18 cellular contexts compared by ENCODE assay signal in genomic region chr2:96326990-96327820, GRCh38. TPM values are rescaled to one million over a fixed set of nuclear protein-coding genes. Genes with fewer than 3 reads are reported as not detected.
DNase-seq lines count a peak whose midpoint lies in the region; ATAC-seq and TF ChIP-seq lines count a peak whose summit lies in the region.
"Had no signal": no experiment of that assay in that cellular context is flagged by ENCODE, and none has a peak within 500 bp of the region (broad histone marks: within the 10 kb centered on the region; RNA-seq: fewer than 3 reads in every experiment).

No MANE protein-coding gene starts in this region.

- no peak overlapping the region for H2BK5ac ChIP-seq in neuronal stem cell (ENCODE audit: low read length)

- H3K36me3 ChIP-seq in DND-41 (ENCODE audit: insufficient read depth, low read length) = peaks cover 37% of the 10 kb centered on the region
- peaks cover 0 to 4% of the 10 kb centered on the region in 2 donors for H3K36me3 ChIP-seq in neuronal stem cell (replicated peaks in 1 of 2; ENCODE audit: control insufficient read depth in 2 of 2, insufficient read depth in 2 of 2, low read length in 2 of 2)
- H3K36me3 ChIP-seq: sigmoid colon, thyroid gland had no signal

- no peak overlapping the region for H3K27ac Mint-ChIP-seq in activated naive CD8-positive, alpha-beta T cell treated with anti-CD3 and anti-CD28 coated beads, Interleukin-2, amount 50 U/mL, for 24 hours

- DNase-seq in activated T-cell treated with anti-CD3 and anti-CD28 coated beads, Interleukin-2, amount 50 U/mL, for 4 hours = no peak
- DNase-seq in activated T-cell treated with anti-CD3 and anti-CD28 coated beads for 4 hours = no peak
- DNase-seq in DND-41 = no peak
- no peak for DNase-seq in activated naive CD8-positive, alpha-beta T cell treated with anti-CD3 and anti-CD28 coated beads, Interleukin-2, amount 50 U/mL, for 24 hours
- DNase-seq in neuronal stem cell (ENCODE audit: low spot score) = no peak
- DNase-seq in glomerular visceral epithelial cell (ENCODE audit: extremely low spot score) = no peak
- no peak for DNase-seq in G401 (ENCODE audit: low spot score)
- DNase-seq: CD8-positive, alpha-beta T cell; effector memory CD4-positive, alpha-beta T cell; kidney glomerular epithelial cell; mammary epithelial cell; NCI-H526 treated with DMSO at 0.1 percent for 48 hours; thyroid gland had no signal

- TF ChIP-seq CTCF in DND-41 (IDR thresholded peaks at IDR 0.05; ENCODE audit: borderline replicate concordance, extremely low read depth, low read length, poor library complexity, severe bottlenecking) = no peak

- no peak overlapping the region for H3K27ac ChIP-seq in DND-41 (ENCODE audit: low read length)
- H3K27ac ChIP-seq in neuronal stem cell (replicated peaks; ENCODE audit: low read length) = no peak overlapping the region
- H3K27ac ChIP-seq: RWPE1, sigmoid colon, thyroid gland had no signal

- no CpG with 5 or more reads among the region's 21 CpGs for WGBS in neuronal stem cell (ENCODE audit: extremely low coverage in 2 of 2, insufficient read length in 2 of 2, insufficient replicate concordance in 1 of 2), 2 donors

- no peak for ATAC-seq in activated T-cell treated with anti-CD3 and anti-CD28 coated beads, Interleukin-2, amount 50 U/mL, for 4 hours
- no peak for ATAC-seq in DND-41 (ENCODE audit: insufficient read depth, low read depth)
- ATAC-seq in activated naive CD8-positive, alpha-beta T cell treated with anti-CD3 and anti-CD28 coated beads, Interleukin-2, amount 50 U/mL, for 24 hours = no peak
- ATAC-seq in GM21423 (IDR thresholded peaks at IDR 0.05; ENCODE audit: unreplicated experiment) = no peak
- ATAC-seq: CD8-positive, alpha-beta T cell; esophagus mucosa; K562 had no signal

- H3K18ac ChIP-seq in neuronal stem cell (ENCODE audit: low read length) = no peak overlapping the region

- H3K4me3 ChIP-seq in DND-41 (ENCODE audit: low read depth in 1 of 2, low read length in 2 of 2) = no peak overlapping the region
- no peak overlapping the region for H3K4me3 ChIP-seq in neuronal stem cell (ENCODE audit: low read length in 2 of 2)
- H3K4me3 ChIP-seq: K562, sigmoid colon, thyroid gland had no signal

- H4K20me1 ChIP-seq in DND-41 (ENCODE audit: insufficient read depth, low read length) = peaks cover 13% of the 10 kb centered on the region; the same call in 1 of the 2 replicates

- H3K9me3 ChIP-seq in DND-41 (ENCODE audit: insufficient read depth, low read length, severe bottlenecking) = no peaks in the 10 kb centered on the region
- H3K9me3 ChIP-seq in neuronal stem cell (replicated peaks in 1 of 2; ENCODE audit: control insufficient read depth in 2 of 2, insufficient read depth in 1 of 2, low read depth in 1 of 2, low read length in 2 of 2) = no peaks in the 10 kb centered on the region
- H3K9me3 ChIP-seq: sigmoid colon, thyroid gland had no signal

- H3K79me2 ChIP-seq in DND-41 (ENCODE audit: insufficient read depth, low read length) = peaks cover 36% of the 10 kb centered on the region

- H3K14ac ChIP-seq in neuronal stem cell (ENCODE audit: low read length) = no peak overlapping the region

- H3K4me3 Mint-ChIP-seq in activated T-cell treated with anti-CD3 and anti-CD28 coated beads, Interleukin-2, amount 50 U/mL, for 4 hours = peak overlapping the region; percentile 95
- H3K4me3 Mint-ChIP-seq in activated naive CD8-positive, alpha-beta T cell treated with anti-CD3 and anti-CD28 coated beads, Interleukin-2, amount 50 U/mL, for 24 hours = peak overlapping the region; percentile 98
- H3K4me3 Mint-ChIP-seq: CD8-positive, alpha-beta T cell had no signal

- H4K91ac ChIP-seq in neuronal stem cell (ENCODE audit: low read depth, low read length, poor library complexity) = no peak overlapping the region

- no peak overlapping the region for H3K23ac ChIP-seq in neuronal stem cell (ENCODE audit: low read depth, low read length, poor library complexity)

- no peaks in the 10 kb centered on the region for H3K27me3 Mint-ChIP-seq in activated T-cell treated with anti-CD3 and anti-CD28 coated beads, Interleukin-2, amount 50 U/mL, for 4 hours (ENCODE audit: low read depth)
- no peaks in the 10 kb centered on the region for H3K27me3 Mint-ChIP-seq in activated naive CD8-positive, alpha-beta T cell treated with anti-CD3 and anti-CD28 coated beads, Interleukin-2, amount 50 U/mL, for 24 hours

- 0 out of 2 replicates have a peak overlapping the region, but pooled peaks have one; percentile 69 for H3K9ac ChIP-seq in DND-41 (ENCODE audit: low read depth, low read length)
- no peak overlapping the region for H3K9ac ChIP-seq in neuronal stem cell (ENCODE audit: low read depth, low read length, poor library complexity)

- H3K4me1 Mint-ChIP-seq in activated T-cell treated with anti-CD3 and anti-CD28 coated beads, Interleukin-2, amount 50 U/mL, for 4 hours (ENCODE audit: low read depth) = peaks cover 35% of the 10 kb centered on the region
- H3K4me1 Mint-ChIP-seq in activated naive CD8-positive, alpha-beta T cell treated with anti-CD3 and anti-CD28 coated beads, Interleukin-2, amount 50 U/mL, for 24 hours = peaks cover 54% of the 10 kb centered on the region

- H3K4me1 ChIP-seq in DND-41 (ENCODE audit: insufficient read depth, low read length) (peaks cover 49% of the 10 kb centered on the region), neuronal stem cell (ENCODE audit: control insufficient read depth in 2 of 2, insufficient read depth in 1 of 2, low read depth in 1 of 2, low read length in 2 of 2) (peaks cover 2 to 7% of the 10 kb centered on the region in 2 donors)

- H2AFZ ChIP-seq in DND-41 (ENCODE audit: low read depth, low read length) = no peak overlapping the region
- H2AFZ ChIP-seq in neuronal stem cell (ENCODE audit: low read length) = no peak overlapping the region

- in situ Hi-C loops in G401 (cut with HindIII; ENCODE audit: low sequenced_read_pairs) = no loop called here

- no peaks in the 10 kb centered on the region for H3K9me3 Mint-ChIP-seq in activated T-cell treated with anti-CD3 and anti-CD28 coated beads, Interleukin-2, amount 50 U/mL, for 4 hours
- H3K9me3 Mint-ChIP-seq in activated naive CD8-positive, alpha-beta T cell treated with anti-CD3 and anti-CD28 coated beads, Interleukin-2, amount 50 U/mL, for 24 hours = no peaks in the 10 kb centered on the region
- H3K9me3 Mint-ChIP-seq: CD8-positive, alpha-beta T cell had no signal

- H3K4me2 ChIP-seq in DND-41 (ENCODE audit: insufficient read depth, low read length) (peak overlapping the region; percentile 85), neuronal stem cell (ENCODE audit: insufficient read depth, low read length, poor library complexity, severe bottlenecking) (no peak overlapping the region)

- no peak overlapping the region for H3K4ac ChIP-seq in neuronal stem cell (ENCODE audit: low read length)

- H2AK5ac ChIP-seq in neuronal stem cell (ENCODE audit: low read depth, low read length) = peak overlapping the region; percentile 29

- H2BK12ac ChIP-seq in neuronal stem cell (ENCODE audit: low read length) = no peak overlapping the region

- peaks cover 1% of the 10 kb centered on the region for H3K79me1 ChIP-seq in neuronal stem cell (ENCODE audit: low read depth, low read length)

- H2BK120ac ChIP-seq in neuronal stem cell (ENCODE audit: low read depth, low read length) = no peak overlapping the region

- H3K36me3 Mint-ChIP-seq in activated T-cell treated with anti-CD3 and anti-CD28 coated beads, Interleukin-2, amount 50 U/mL, for 4 hours (ENCODE audit: insufficient read depth) = peaks cover 21% of the 10 kb centered on the region
- H3K36me3 Mint-ChIP-seq in activated naive CD8-positive, alpha-beta T cell treated with anti-CD3 and anti-CD28 coated beads, Interleukin-2, amount 50 U/mL, for 24 hours (ENCODE audit: low read depth) = peaks cover 41% of the 10 kb centered on the region

- H3K27me3 ChIP-seq in DND-41 (ENCODE audit: insufficient read depth, low read length, poor library complexity) (peaks cover 6% of the 10 kb centered on the region), neuronal stem cell (ENCODE audit: control insufficient read depth in 3 of 3, insufficient read depth in 3 of 3, low read depth in 1 of 3, low read length in 3 of 3) (peaks cover 0 to 19% (median 10%) of the 10 kb centered on the region in 3 experiments)
- H3K27me3 ChIP-seq: thyroid gland had no signal

- H4K8ac ChIP-seq in neuronal stem cell (ENCODE audit: low read depth, low read length) = no peak overlapping the region

- no peak overlapping the region for H2BK15ac ChIP-seq in neuronal stem cell (ENCODE audit: low read length)

RNA-seq across cellular contexts. Expression of gene ITPRIPL1, which starts 2.1 kb away (rescaled TPM):
- 10 to 100 TPM; 30.2 to 39.5 (median 31.6) TPM for total RNA-seq in activated T-cell treated with anti-CD3 and anti-CD28 coated beads, Interleukin-2, amount 50 U/mL, for 4 hours
- 4.8 TPM for polyA plus RNA-seq in neuronal stem cell (2013, experiment 1 of 2)
- polyA plus RNA-seq in neuronal stem cell (2013, experiment 2 of 2) = 4.3 TPM
- total RNA-seq in G401 (2014; rRNA removed; shearing (Covaris generic)) = 26.8 and 32.3 TPM in 2 replicates

RNA-seq across cellular contexts. Expression of gene NCAPH, which starts 8.4 kb away (rescaled TPM):
- total RNA-seq in activated T-cell treated with anti-CD3 and anti-CD28 coated beads, Interleukin-2, amount 50 U/mL, for 4 hours = 10 to 100 TPM; 15.5 to 22.9 (median 16.4) TPM
- polyA plus RNA-seq in neuronal stem cell (2013, experiment 1 of 2) = 46.7 TPM
- 46.2 TPM for polyA plus RNA-seq in neuronal stem cell (2013, experiment 2 of 2)
- 55.2 and 56.8 TPM in 2 replicates for total RNA-seq in G401 (2014; rRNA removed; shearing (Covaris generic))

RNA-seq across cellular contexts. Expression of gene SNRNP200, which starts 21.9 kb away (rescaled TPM):
- total RNA-seq in activated T-cell treated with anti-CD3 and anti-CD28 coated beads, Interleukin-2, amount 50 U/mL, for 4 hours = 100 to 1,000 TPM; 219 to 232 (median 223) TPM
- 80.4 TPM for polyA plus RNA-seq in neuronal stem cell (2013, experiment 1 of 2)
- 79.4 TPM for polyA plus RNA-seq in neuronal stem cell (2013, experiment 2 of 2)
- total RNA-seq in G401 (2014; rRNA removed; shearing (Covaris generic)) = 79.0 and 89.2 TPM in 2 replicates
